In the genomic region with DNA sequence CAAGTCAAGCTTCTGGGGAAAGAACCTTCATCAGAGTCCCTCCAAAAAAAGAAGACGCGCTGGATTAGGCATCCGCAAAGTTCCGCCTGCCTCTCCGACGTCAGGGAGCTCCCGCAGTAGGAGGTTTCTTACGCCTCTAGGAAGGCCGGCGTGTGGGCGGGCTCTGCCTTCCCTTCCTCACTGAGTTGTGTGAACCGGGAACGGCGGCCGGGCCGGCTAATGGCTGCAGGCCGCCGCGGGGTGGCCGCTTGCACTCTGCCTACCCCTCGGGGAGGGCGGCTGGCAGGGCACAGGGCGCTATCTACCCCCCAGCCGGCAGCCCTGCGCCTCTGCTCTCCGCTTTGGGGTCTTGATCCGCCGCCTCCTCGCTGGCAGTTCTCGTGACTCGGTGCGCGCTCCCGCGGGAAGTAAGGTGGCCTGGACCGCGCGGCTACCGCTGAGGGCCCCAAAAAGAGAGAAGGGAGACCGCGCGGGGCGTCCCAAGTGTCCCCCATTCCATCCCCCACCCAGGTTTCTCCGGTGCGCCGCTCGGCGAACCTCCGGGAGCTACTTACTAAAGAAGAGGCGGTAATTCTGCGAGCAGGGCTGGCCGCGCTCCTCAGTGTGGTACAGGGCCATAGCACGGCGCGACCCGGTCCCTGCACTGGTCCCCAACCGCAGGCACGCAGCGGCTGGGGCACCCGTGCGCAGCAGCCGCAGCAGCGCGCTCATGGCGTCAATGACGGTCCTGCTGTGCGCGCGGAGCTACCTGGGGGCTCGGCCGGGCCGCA, we compare ENCODE assay signal across 8 cellular contexts. TPM values are rescaled to one million over a fixed set of nuclear protein-coding genes. Genes with fewer than 3 reads are reported as not detected.
DNase-seq lines count a peak whose midpoint lies in the region; ATAC-seq, FAIRE-seq and TF ChIP-seq lines count a peak whose summit lies in the region.

A gene (minus strand): TSS at position 723 of the 770 bp plus-strand sequence. CDS start 12 bp downstream, at position 711.

- H4K20me1 ChIP-seq in HepG2 (ENCODE audit: insufficient read depth, low read length): peaks cover 5% of the 10 kb centered on the region; the same call in 1 of the 2 replicates

- intact Hi-C loops in dendritic cell treated with granulocyte-macrophage colony-stimulating factor and Interleukin-4, amounts not matched to agents 40 ng/mL and 50 ng/mL, for 4 days (cut with micrococcal nuclease): loop anchor here (2.0 to 10.0 kb wide), 7 partner anchors 71 to 609 kb away; a partner anchor contains a TSS
- intact Hi-C loops in HepG2 (cut with micrococcal nuclease; ENCODE audit: unreplicated experiment): loop anchor here (2.0 to 5.0 kb wide), 4 partner anchors 51 to 543 kb away; no protein-coding TSS in a partner anchor

- peak; percentile 90 for ATAC-seq in HG03432 (IDR thresholded peaks at IDR 0.05; ENCODE audit: unreplicated experiment)
- peak; percentile 96 for ATAC-seq in HepG2

- H3K4me1 Mint-ChIP-seq in dendritic cell treated with granulocyte-macrophage colony-stimulating factor and Interleukin-4, amounts not matched to agents 40 ng/mL and 50 ng/mL, for 4 days (ENCODE audit: low read depth): peaks cover 25% of the 10 kb centered on the region

- H3K27me3 ChIP-seq in BJ (ENCODE audit: control insufficient read depth, insufficient read depth, low read length) (no peaks in the 10 kb centered on the region; the same call in 1 of the 2 replicates), HepG2 (ENCODE audit: control insufficient read depth in 1 of 2, insufficient read depth in 2 of 2, low read length in 2 of 2) (no peaks in the 10 kb centered on the region; a peak in 1 of 5 replicates)

- peak; percentile 76 for TF ChIP-seq POLR2A in GM19193 (IDR thresholded peaks at IDR 0.05; ENCODE audit: extremely low read depth, insufficient read depth, insufficient read length)
- peak; percentile 78 to 83 for TF ChIP-seq POLR2A in HepG2 (IDR thresholded peaks at IDR 0.05; ENCODE audit: insufficient read depth in 1 of 2, low read depth in 2 of 2, low read length in 2 of 2)

- H3K4me3 Mint-ChIP-seq in dendritic cell treated with granulocyte-macrophage colony-stimulating factor and Interleukin-4, amounts not matched to agents 40 ng/mL and 50 ng/mL, for 4 days: peak within 1 kb of the TSS; percentile 94

- H3K27me3 Mint-ChIP-seq in dendritic cell treated with granulocyte-macrophage colony-stimulating factor and Interleukin-4, amounts not matched to agents 40 ng/mL and 50 ng/mL, for 4 days: no peaks in the 10 kb centered on the region

- H3K9me3 ChIP-seq in HepG2 (ENCODE audit: low read length): no peaks in the 10 kb centered on the region

- TF ChIP-seq CTCF in BJ (IDR thresholded peaks at IDR 0.05; ENCODE audit: insufficient read depth, low read depth, low read length) (no peak), HepG2 (CRISPR knock-in tag; IDR thresholded peaks at IDR 0.05) (0 out of 2 replicates have a peak, but pooled peaks have one; percentile 10)

- peak within 1 kb of the TSS; percentile 86 for H3K27ac ChIP-seq in HepG2 (ENCODE audit: extremely low read length, insufficient read depth, low read length)

- H2AFZ ChIP-seq in HepG2 (ENCODE audit: low read length): no peak within 1 kb of the TSS

- TSS peak; percentile 64 for BruUV-seq in HepG2 (replicated peaks; lab: Mats Ljungman, UMichigan)

- H3K36me3 ChIP-seq in BJ (ENCODE audit: control insufficient read depth, insufficient read depth, low read length): no peaks in the 10 kb centered on the region
- H3K36me3 ChIP-seq in HepG2 (replicated peaks in 1 of 2; ENCODE audit: control insufficient read depth in 1 of 2, insufficient read depth in 2 of 2, low read length in 2 of 2): no peaks in the 10 kb centered on the region

- DNase-seq in BJ (ENCODE audit: low read depth) (peak; percentile 33), NCI-H748 (lab: John Stamatoyannopoulos, UW; ENCODE audit: unreplicated experiment) (peak; percentile 92), HepG2 (ENCODE audit: low spot score) (peak; percentile 79)
- DNase-seq in activated CD4-positive, alpha-beta T cell treated with anti-CD3 and anti-CD28 coated beads, Interleukin-2, amount 50 U/mL, for 4 hours: peak; percentile 74 to 77
- DNase-seq in stimulated activated CD4-positive, alpha-beta T cell treated with anti-CD3 and anti-CD28 coated beads, Interleukin-2, amount 100 ng/mL, for 48 hours: peak; percentile 76 to 79

- CTCF ChIA-PET in BJ (lab: Yijun Ruan, JAX): interaction anchor here (0.6 to 2.5 kb wide), 27 partner anchors 8 to 1110 kb away, joined by 3 to 21 read pairs (median 4); a partner anchor contains a TSS
- CTCF ChIA-PET in HepG2 (lab: Yijun Ruan, JAX; ENCODE audit: low intra/inter-chr PET ratio, low total read pairs): interaction anchor here (0.7 to 3.9 kb wide), 2 partner anchors 328 to 333 kb away, joined by 4 to 53 read pairs; a partner anchor contains a TSS

- in situ Hi-C loops in HepG2 (cut with HindIII; ENCODE audit: extremely low pct_ligation_motif_present, low pct_unique_long_range_greater_than_20kb): loop anchor here (5.0 to 25.0 kb wide), 2 partner anchors 331 to 561 kb away; no protein-coding TSS in a partner anchor

- TF ChIP-seq EP300 in HepG2 (IDR thresholded peaks at IDR 0.05; ENCODE audit: low read depth in 2 of 2, low read length in 2 of 2) (no peak), HepG2 (CRISPR knock-in tag; IDR thresholded peaks at IDR 0.05; ENCODE audit: borderline replicate concordance) (no peak)

- H3K36me3 Mint-ChIP-seq in dendritic cell treated with granulocyte-macrophage colony-stimulating factor and Interleukin-4, amounts not matched to agents 40 ng/mL and 50 ng/mL, for 4 days (ENCODE audit: low read depth): peaks cover 7% of the 10 kb centered on the region

- peak within 1 kb of the TSS; percentile 87 for H3K9ac ChIP-seq in HepG2 (ENCODE audit: insufficient read depth, low read depth, low read length)

- WGBS in HepG2 (ENCODE audit: low lambda C conversion rate): 0% methylated on average over 14 of the region's 73 CpGs

- H3K4me1 ChIP-seq in HepG2 (ENCODE audit: insufficient read depth, low read length): peaks cover 24% of the 10 kb centered on the region

- POLR2A ChIA-PET in BJ (lab: Charles Lee) (interaction anchor here (0.6 kb wide), 1 partner anchor 341 kb away, joined by 5 read pairs; no protein-coding TSS in a partner anchor), HepG2 (lab: Yijun Ruan, JAX) (interaction anchor here (0.6 to 2.0 kb wide), 15 partner anchors 9 to 336 kb away, joined by 3 to 14 read pairs (median 4); a partner anchor contains a TSS)

- TF ChIP-seq RAD21 in HepG2 (CRISPR knock-in tag; IDR thresholded peaks at IDR 0.05): peak; percentile 85

- H3K79me2 ChIP-seq in HepG2 (ENCODE audit: insufficient read depth, low read length): peaks cover 46% of the 10 kb centered on the region

- FAIRE-seq in HepG2 (lab: Jason Lieb, UNC): no peak

- peak within 1 kb of the TSS; percentile 87 for H3K4me2 ChIP-seq in HepG2 (ENCODE audit: low read depth, low read length)

- H3K4me3 ChIP-seq in BJ (ENCODE audit: low read depth, low read length) (peak within 1 kb of the TSS; percentile 81), HepG2 (replicated peaks in 1 of 3; ENCODE audit: insufficient read depth in 1 of 3, low read depth in 2 of 3, low read length in 3 of 3) (peak within 1 kb of the TSS; percentile 69 to 88 (median 73))

- peak within 1 kb of the TSS; percentile 99 for H3K27ac Mint-ChIP-seq in dendritic cell treated with granulocyte-macrophage colony-stimulating factor and Interleukin-4, amounts not matched to agents 40 ng/mL and 50 ng/mL, for 4 days

- H3K9me3 Mint-ChIP-seq in dendritic cell treated with granulocyte-macrophage colony-stimulating factor and Interleukin-4, amounts not matched to agents 40 ng/mL and 50 ng/mL, for 4 days: no peaks in the 10 kb centered on the region

TF ChIP-seq in HepG2, 621 proteins besides CTCF, POLR2A, EP300 and RAD21 (continues in another document):
- TF ChIP-seq ZSCAN29 (CRISPR knock-in tag; conservative IDR thresholded peaks at IDR 0.05) (peak; percentile 44; the same call in 1 of the 2 replicates), FOXC1 (CRISPR knock-in tag; IDR thresholded peaks at IDR 0.05; ENCODE audit: borderline replicate concordance) (peak; percentile 76; the same call in 1 of the 2 replicates), ZNF431 (CRISPR knock-in tag; IDR thresholded peaks at IDR 0.05; ENCODE audit: borderline replicate concordance, low read depth) (peak; percentile 82), ZNF7 (CRISPR knock-in tag; IDR thresholded peaks at IDR 0.05) (no peak), ZNF776 (CRISPR knock-in tag; IDR thresholded peaks at IDR 0.05) (0 out of 2 replicates have a peak, but pooled peaks have one; percentile 46)

RNA-seq across cellular contexts. Expression of the gene that starts here (rescaled TPM):
- 51.8 and 64.4 TPM in 2 replicates for polyA plus RNA-seq in BJ (2011; rRNA removed)
- 20.7 and 21.8 TPM in 2 replicates for polyA minus RNA-seq in BJ (2011; rRNA and poly(A)+ RNA removed)
- total RNA-seq in HepG2 (2016; rRNA removed; fragmentation: Illumina TruSeq; extraction: Trizol): 70.6 and 115 TPM in 2 replicates
- 24.6 and 24.8 TPM in 2 replicates for total RNA-seq in HepG2 (2016; cell fraction: cytosol; rRNA removed; fragmentation: Illumina TruSeq; extraction: Trizol; ENCODE audit: low read depth)
- 69.7 and 111 TPM in 2 replicates for total RNA-seq in HepG2 (2016; cell fraction: insoluble cytoplasmic fraction; rRNA removed; fragmentation: Illumina TruSeq; extraction: Trizol)
- total RNA-seq in HepG2 (2016; cell fraction: membrane; rRNA removed; fragmentation: Illumina TruSeq; extraction: Trizol): 32.2 and 33.8 TPM in 2 replicates
- 56.8 and 65.8 TPM in 2 replicates for total RNA-seq in HepG2 (2016; cell fraction: nucleus; rRNA removed; fragmentation: Illumina TruSeq; extraction: Trizol)
- polyA plus RNA-seq in HepG2 (2011; rRNA removed): 30.4 and 44.2 TPM in 2 replicates
- polyA plus RNA-seq in HepG2 (2011; cell fraction: cytosol; rRNA removed): 21.1 and 23.7 TPM in 2 replicates
- polyA plus RNA-seq in HepG2 (2011; cell fraction: nucleus; rRNA removed): 22.6 and 27.9 TPM in 2 replicates
- polyA plus RNA-seq in HepG2 (2012): 27.0 and 31.7 TPM in 2 replicates
- polyA plus RNA-seq in HepG2 (2016; cell fraction: cytosol; fragmentation: Illumina TruSeq; extraction: Trizol; ENCODE audit: low read depth): 21.8 and 22.0 TPM in 2 replicates
- polyA plus RNA-seq in HepG2 (2016; cell fraction: insoluble cytoplasmic fraction; fragmentation: Illumina TruSeq; extraction: Trizol; ENCODE audit: low read depth): 89.5 and 107 TPM in 2 replicates
- polyA plus RNA-seq in HepG2 (2016; cell fraction: membrane; fragmentation: Illumina TruSeq; extraction: Trizol; ENCODE audit: low read depth): 25.6 TPM in 2 replicates
- polyA plus RNA-seq in HepG2 (2016; cell fraction: nucleus; fragmentation: Illumina TruSeq; extraction: Trizol; ENCODE audit: insufficient read depth, low read depth): 42.7 and 46.9 TPM in 2 replicates
- polyA minus RNA-seq in HepG2 (2011; rRNA and poly(A)+ RNA removed; ENCODE audit: low replicate concordance): 40.9 and 61.3 TPM in 2 replicates
- polyA minus RNA-seq in HepG2 (2011; cell fraction: cytosol; rRNA and poly(A)+ RNA removed): 22.9 and 50.5 TPM in 2 replicates
- polyA minus RNA-seq in HepG2 (2011; cell fraction: nucleus; rRNA and poly(A)+ RNA removed): 103 and 129 TPM in 2 replicates

Comparison
In these comparisons a context has a peak if more than half of its experiments do, and no peak if none do; other contexts are left out.
1. Peak in every context shown above with its lines: DNase-seq, ATAC-seq, H3K4me3 ChIP-seq and H3K27ac ChIP-seq.
2. DNase-seq: peak in every context shown above with its lines; median percentile 92 in NCI-H748; 79 in HepG2; 78 in stimulated activated CD4-positive, alpha-beta T cell treated with anti-CD3 and anti-CD28 coated beads, Interleukin-2, amount 100 ng/mL, for 48 hours; 76 in activated CD4-positive, alpha-beta T cell treated with anti-CD3 and anti-CD28 coated beads, Interleukin-2, amount 50 U/mL, for 4 hours; 33 in BJ.